1 cellular context compared by ENCODE assay signal in genomic region chr17:67779098-67779672, GRCh38.
TF ChIP-seq lines count a peak whose summit lies in the region.

No MANE protein-coding gene starts in this region.

TF ChIP-seq in HepG2, 621 proteins besides CTCF, POLR2A, EP300 and RAD21 (continued from another document):
- 0 out of 2 replicates have a peak, but pooled peaks have one; percentile 49 for TF ChIP-seq ZGPAT (CRISPR knock-in tag; IDR thresholded peaks at IDR 0.05)
- TF ChIP-seq RXRB (CRISPR knock-in tag; IDR thresholded peaks at IDR 0.05; ENCODE audit: borderline replicate concordance), result 0 out of 2 replicates have a peak, but pooled peaks have one; percentile 17
- 0 out of 2 replicates have a peak, but pooled peaks have one; percentile 14 for TF ChIP-seq GATAD1 (CRISPR knock-in tag; IDR thresholded peaks at IDR 0.05)
- no peak for TF ChIP-seq ZKSCAN1 (IDR thresholded peaks at IDR 0.05; ENCODE audit: low read length)
- peak; percentile 75 for TF ChIP-seq ZNF687 (CRISPR knock-in tag; IDR thresholded peaks at IDR 0.05)
- peak; percentile 27 for TF ChIP-seq ASH2L (IDR thresholded peaks at IDR 0.05; ENCODE audit: insufficient read length, low read depth, low read length)
- TF ChIP-seq NR2C2 (CRISPR knock-in tag; IDR thresholded peaks at IDR 0.05; ENCODE audit: borderline replicate concordance), result peak; percentile 42
- TF ChIP-seq, protein P1, sequence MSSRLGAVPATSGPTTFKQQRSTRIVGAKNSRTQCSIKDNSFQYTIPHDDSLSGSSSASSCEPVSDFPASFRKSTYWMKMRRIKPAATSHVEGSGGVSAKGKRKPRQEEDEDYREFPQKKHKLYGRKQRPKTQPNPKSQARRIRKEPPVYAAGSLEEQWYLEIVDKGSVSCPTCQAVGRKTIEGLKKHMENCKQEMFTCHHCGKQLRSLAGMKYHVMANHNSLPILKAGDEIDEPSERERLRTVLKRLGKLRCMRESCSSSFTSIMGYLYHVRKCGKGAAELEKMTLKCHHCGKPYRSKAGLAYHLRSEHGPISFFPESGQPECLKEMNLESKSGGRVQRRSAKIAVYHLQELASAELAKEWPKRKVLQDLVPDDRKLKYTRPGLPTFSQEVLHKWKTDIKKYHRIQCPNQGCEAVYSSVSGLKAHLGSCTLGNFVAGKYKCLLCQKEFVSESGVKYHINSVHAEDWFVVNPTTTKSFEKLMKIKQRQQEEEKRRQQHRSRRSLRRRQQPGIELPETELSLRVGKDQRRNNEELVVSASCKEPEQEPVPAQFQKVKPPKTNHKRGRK (CRISPR knock-in tag; IDR thresholded peaks at IDR 0.05), result peak; percentile 74; the same call in 1 of the 2 replicates
- peak; percentile 58 to 59; a peak in 1 of 4 replicates for TF ChIP-seq HMGXB4 (CRISPR knock-in tag; IDR thresholded peaks at IDR 0.05; ENCODE audit: borderline replicate concordance in 1 of 2, low read depth in 1 of 2)
- TF ChIP-seq RNF2 (conservative IDR thresholded peaks at IDR 0.05; ENCODE audit: low read depth), result no peak
- TF ChIP-seq ESRRA (CRISPR knock-in tag; IDR thresholded peaks at IDR 0.05; ENCODE audit: low read depth), result peak; percentile 30; the same call in 1 of the 2 replicates
- TF ChIP-seq ZNF136 (CRISPR knock-in tag; IDR thresholded peaks at IDR 0.05; ENCODE audit: low read depth), result 0 out of 2 replicates have a peak, but pooled peaks have one; percentile 53
- peak; percentile 60 for TF ChIP-seq HDAC1 (CRISPR knock-in tag; IDR thresholded peaks at IDR 0.05)
- TF ChIP-seq CBX5 (CRISPR knock-in tag; IDR thresholded peaks at IDR 0.05; ENCODE audit: borderline replicate concordance), result 0 out of 2 replicates have a peak, but pooled peaks have one; percentile 30
- TF ChIP-seq ZBTB7B (CRISPR knock-in tag; IDR thresholded peaks at IDR 0.05), result peak; percentile 80
- peak; percentile 43 for TF ChIP-seq ZNF768 (CRISPR knock-in tag; IDR thresholded peaks at IDR 0.05)
- TF ChIP-seq, protein P2, sequence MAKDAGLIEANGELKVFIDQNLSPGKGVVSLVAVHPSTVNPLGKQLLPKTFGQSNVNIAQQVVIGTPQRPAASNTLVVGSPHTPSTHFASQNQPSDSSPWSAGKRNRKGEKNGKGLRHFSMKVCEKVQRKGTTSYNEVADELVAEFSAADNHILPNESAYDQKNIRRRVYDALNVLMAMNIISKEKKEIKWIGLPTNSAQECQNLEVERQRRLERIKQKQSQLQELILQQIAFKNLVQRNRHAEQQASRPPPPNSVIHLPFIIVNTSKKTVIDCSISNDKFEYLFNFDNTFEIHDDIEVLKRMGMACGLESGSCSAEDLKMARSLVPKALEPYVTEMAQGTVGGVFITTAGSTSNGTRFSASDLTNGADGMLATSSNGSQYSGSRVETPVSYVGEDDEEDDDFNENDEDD (CRISPR knock-in tag; IDR thresholded peaks at IDR 0.05; ENCODE audit: borderline replicate concordance), result no peak
- TF ChIP-seq, protein P3, sequence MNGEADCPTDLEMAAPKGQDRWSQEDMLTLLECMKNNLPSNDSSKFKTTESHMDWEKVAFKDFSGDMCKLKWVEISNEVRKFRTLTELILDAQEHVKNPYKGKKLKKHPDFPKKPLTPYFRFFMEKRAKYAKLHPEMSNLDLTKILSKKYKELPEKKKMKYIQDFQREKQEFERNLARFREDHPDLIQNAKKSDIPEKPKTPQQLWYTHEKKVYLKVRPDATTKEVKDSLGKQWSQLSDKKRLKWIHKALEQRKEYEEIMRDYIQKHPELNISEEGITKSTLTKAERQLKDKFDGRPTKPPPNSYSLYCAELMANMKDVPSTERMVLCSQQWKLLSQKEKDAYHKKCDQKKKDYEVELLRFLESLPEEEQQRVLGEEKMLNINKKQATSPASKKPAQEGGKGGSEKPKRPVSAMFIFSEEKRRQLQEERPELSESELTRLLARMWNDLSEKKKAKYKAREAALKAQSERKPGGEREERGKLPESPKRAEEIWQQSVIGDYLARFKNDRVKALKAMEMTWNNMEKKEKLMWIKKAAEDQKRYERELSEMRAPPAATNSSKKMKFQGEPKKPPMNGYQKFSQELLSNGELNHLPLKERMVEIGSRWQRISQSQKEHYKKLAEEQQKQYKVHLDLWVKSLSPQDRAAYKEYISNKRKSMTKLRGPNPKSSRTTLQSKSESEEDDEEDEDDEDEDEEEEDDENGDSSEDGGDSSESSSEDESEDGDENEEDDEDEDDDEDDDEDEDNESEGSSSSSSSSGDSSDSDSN (CRISPR knock-in tag; IDR thresholded peaks at IDR 0.05), result peak; percentile 35; the same call in 1 of the 2 replicates
- peak; percentile 65 for TF ChIP-seq RARA (CRISPR knock-in tag; IDR thresholded peaks at IDR 0.05)
- no peak for TF ChIP-seq ZNF224 (CRISPR knock-in tag; IDR thresholded peaks at IDR 0.05)
- 0 out of 2 replicates have a peak, but pooled peaks have one; percentile 24 for TF ChIP-seq KAT7 (CRISPR knock-in tag; IDR thresholded peaks at IDR 0.05; ENCODE audit: borderline replicate concordance)
- TF ChIP-seq ZNF605 (CRISPR knock-in tag; IDR thresholded peaks at IDR 0.05), result 0 out of 2 replicates have a peak, but pooled peaks have one; percentile 29
- TF ChIP-seq ZNF225 (CRISPR knock-in tag; IDR thresholded peaks at IDR 0.05), result peak; percentile 47; the same call in 1 of the 2 replicates
- TF ChIP-seq RFXAP (CRISPR knock-in tag; IDR thresholded peaks at IDR 0.05; ENCODE audit: borderline replicate concordance), result peak; percentile 22; the same call in 1 of the 2 replicates
- peak; percentile 38 for TF ChIP-seq AGO1 (IDR thresholded peaks at IDR 0.05; ENCODE audit: low read depth, low read length, poor library complexity, severe bottlenecking)
- TF ChIP-seq, protein P4, sequence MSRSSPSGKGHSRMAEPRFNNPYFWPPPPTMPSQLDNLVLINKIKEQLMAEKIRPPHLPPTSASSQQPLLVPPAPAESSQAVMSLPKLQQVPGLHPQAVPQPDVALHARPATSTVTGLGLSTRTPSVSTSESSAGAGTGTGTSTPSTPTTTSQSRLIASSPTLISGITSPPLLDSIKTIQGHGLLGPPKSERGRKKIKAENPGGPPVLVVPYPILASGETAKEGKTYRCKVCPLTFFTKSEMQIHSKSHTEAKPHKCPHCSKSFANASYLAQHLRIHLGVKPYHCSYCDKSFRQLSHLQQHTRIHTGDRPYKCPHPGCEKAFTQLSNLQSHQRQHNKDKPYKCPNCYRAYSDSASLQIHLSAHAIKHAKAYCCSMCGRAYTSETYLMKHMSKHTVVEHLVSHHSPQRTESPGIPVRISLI (CRISPR knock-in tag; IDR thresholded peaks at IDR 0.05; ENCODE audit: borderline replicate concordance), result peak; percentile 90
- TF ChIP-seq, protein P5, sequence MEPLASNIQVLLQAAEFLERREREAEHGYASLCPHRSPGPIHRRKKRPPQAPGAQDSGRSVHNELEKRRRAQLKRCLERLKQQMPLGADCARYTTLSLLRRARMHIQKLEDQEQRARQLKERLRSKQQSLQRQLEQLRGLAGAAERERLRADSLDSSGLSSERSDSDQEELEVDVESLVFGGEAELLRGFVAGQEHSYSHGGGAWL (CRISPR knock-in tag; IDR thresholded peaks at IDR 0.05), result 0 out of 2 replicates have a peak, but pooled peaks have one; percentile 28
- 0 out of 2 replicates have a peak, but pooled peaks have one; percentile 15 for TF ChIP-seq ZNF574 (CRISPR knock-in tag; IDR thresholded peaks at IDR 0.05)
- TF ChIP-seq PRMT3 (CRISPR knock-in tag; IDR thresholded peaks at IDR 0.05; ENCODE audit: borderline replicate concordance, low read depth), result no peak
TF ChIP-seq in HepG2: peak in this region for 58.
